8 cellular contexts compared by ENCODE assay signal in the genomic region with DNA sequence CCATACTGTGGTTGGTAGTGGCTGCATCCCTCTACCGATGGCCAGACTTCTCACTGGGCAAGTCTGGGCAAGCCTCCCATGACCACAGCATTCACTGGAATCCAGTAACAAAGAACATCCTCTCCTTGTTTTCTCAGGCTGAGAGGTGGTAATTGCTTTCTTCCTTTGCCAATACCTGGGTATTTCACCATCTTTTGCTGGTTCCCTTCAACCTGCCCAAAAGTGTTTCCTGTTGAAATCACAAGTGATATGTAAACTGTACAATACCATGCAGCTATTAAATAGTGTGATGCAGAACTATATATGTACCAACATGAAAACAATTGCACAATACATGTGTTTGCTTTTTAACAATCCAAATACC. TPM values are rescaled to one million over a fixed set of nuclear protein-coding genes. Genes with fewer than 3 reads are reported as not detected.
DNase-seq lines count a peak whose midpoint lies in the region; ATAC-seq lines count a peak whose summit lies in the region.

TSS of gene PTCHD4 (minus strand) at position 55 of the 364 bp plus-strand sequence. CDS start 42,240 bp downstream, outside the sequence.

- no peak for ATAC-seq in HG03196 (IDR thresholded peaks at IDR 0.05; ENCODE audit: unreplicated experiment)

- H3K4me1 ChIP-seq in SJSA1 (replicated peaks), result peaks cover 6% of the 10 kb centered on the region; the same call in 1 of the 2 replicates

- no peaks in the 10 kb centered on the region for H3K27me3 Mint-ChIP-seq in activated CD4-positive, alpha-beta T cell treated with anti-CD3 and anti-CD28 coated beads, Interleukin-2, amount 10 ng/mL, durations not matched to agents 7 days and 5 days

- peak within 1 kb of the TSS; percentile 35 for H3K4me3 ChIP-seq in SJSA1

- H3K9me3 Mint-ChIP-seq in activated CD4-positive, alpha-beta T cell treated with anti-CD3 and anti-CD28 coated beads, Interleukin-2, amount 10 ng/mL, durations not matched to agents 7 days and 5 days, result no peaks in the 10 kb centered on the region

- H3K9me3 ChIP-seq in SJSA1 (replicated peaks), result no peaks in the 10 kb centered on the region

- no peaks in the 10 kb centered on the region for H3K27me3 ChIP-seq in SJSA1 (replicated peaks)

- CTCF ChIA-PET in activated CD4-positive, alpha-beta T cell treated with anti-CD3 and anti-CD28 coated beads, Interleukin-2, amount 10 ng/mL, durations not matched to agents 7 days and 5 days (lab: Charles Lee), result no interaction called here

- POLR2A ChIA-PET in activated CD4-positive, alpha-beta T cell treated with anti-CD3 and anti-CD28 coated beads, Interleukin-2, amount 10 ng/mL, durations not matched to agents 7 days and 5 days (lab: Charles Lee), result no interaction called here

- H3K36me3 Mint-ChIP-seq in activated CD4-positive, alpha-beta T cell treated with anti-CD3 and anti-CD28 coated beads, Interleukin-2, amount 10 ng/mL, durations not matched to agents 7 days and 5 days (ENCODE audit: low read depth), result no peaks in the 10 kb centered on the region

- no peaks in the 10 kb centered on the region for H3K4me1 Mint-ChIP-seq in activated CD4-positive, alpha-beta T cell treated with anti-CD3 and anti-CD28 coated beads, Interleukin-2, amount 10 ng/mL, durations not matched to agents 7 days and 5 days

- H3K27ac ChIP-seq in SJSA1, result peak within 1 kb of the TSS; percentile 53
- no peak within 1 kb of the TSS for H3K27ac ChIP-seq in temporal lobe (ENCODE audit: low read depth, low read length)

- H3K36me3 ChIP-seq in SJSA1, result no peaks in the 10 kb centered on the region

- H3K4me3 Mint-ChIP-seq in activated CD4-positive, alpha-beta T cell treated with anti-CD3 and anti-CD28 coated beads, Interleukin-2, amount 10 ng/mL, durations not matched to agents 7 days and 5 days, result no peak within 1 kb of the TSS

- DNase-seq in NCI-H2029 (lab: John Stamatoyannopoulos, UW) (peak; percentile 5), NCI-H2029 treated with DMSO at 0.1 percent for 48 hours (lab: John Stamatoyannopoulos, UW) (no peak), SJSA1 (ENCODE audit: low read depth in 1 of 2, low spot score in 2 of 2) (peak in 1 of 2 experiments; percentile 47), foreskin melanocyte (peak; percentile 46)
- DNase-seq in activated T-cell treated with anti-CD3 and anti-CD28 coated beads, Interleukin-2, amount 50 U/mL, for 1 hour, result no peak
- DNase-seq in activated CD4-positive, alpha-beta T cell treated with anti-CD3 and anti-CD28 coated beads, Interleukin-2, amount 10 ng/mL, durations not matched to agents 7 days and 5 days, result no peak

- no peak within 1 kb of the TSS for H3K27ac Mint-ChIP-seq in activated CD4-positive, alpha-beta T cell treated with anti-CD3 and anti-CD28 coated beads, Interleukin-2, amount 10 ng/mL, durations not matched to agents 7 days and 5 days

RNA-seq across cellular contexts. Expression of gene PTCHD4, which starts in this region (rescaled TPM):
- total RNA-seq in SJSA1 (2014; rRNA removed; shearing (Covaris generic)), result 1.4 and 2.9 TPM in 2 replicates
- 19.2 TPM for total RNA-seq in temporal lobe
- not detected for total RNA-seq in activated CD4-positive, alpha-beta T cell treated with anti-CD3 and anti-CD28 coated beads, Interleukin-2, amount 10 ng/mL, durations not matched to agents 7 days and 5 days

Comparison
In these comparisons a context has a peak if more than half of its experiments do, and no peak if none do; other contexts are left out.
1. DNase-seq: peak in NCI-H2029 (single experiment) and foreskin melanocyte (single experiment); none in NCI-H2029 treated with DMSO at 0.1 percent for 48 hours (single experiment), activated T-cell treated with anti-CD3 and anti-CD28 coated beads, Interleukin-2, amount 50 U/mL, for 1 hour (single experiment) and activated CD4-positive, alpha-beta T cell treated with anti-CD3 and anti-CD28 coated beads, Interleukin-2, amount 10 ng/mL, durations not matched to agents 7 days and 5 days (single experiment).